ENCODE assay signal across 1 cellular context in genomic region chr20:33490023-33490933, GRCh38.
TF ChIP-seq lines count a peak whose summit lies in the region.

Gene CBFA2T2 (plus strand): TSS chr20:33490096. CDS start chr20:33490268, 172 bp downstream.

TF ChIP-seq in K562, 482 proteins besides CTCF, POLR2A, EP300 and RAD21 (continued from another document and continues in another):
- no peak for TF ChIP-seq REST (CRISPR knock-in tag; IDR thresholded peaks at IDR 0.05; ENCODE audit: low read depth)
- no peak for TF ChIP-seq ZNF174 (CRISPR knock-in tag; IDR thresholded peaks at IDR 0.05)
- TF ChIP-seq PHF8 (IDR thresholded peaks at IDR 0.05; ENCODE audit: borderline replicate concordance, low read length), result peak; percentile 73; the same call in 1 of the 2 replicates
- TF ChIP-seq MAZ (CRISPR knock-in tag; conservative IDR thresholded peaks at IDR 0.05 in 1 of 2, IDR thresholded peaks at IDR 0.05 in 1 of 2), result peak in 1 of 2 experiments; percentile 55
- peak; percentile 55 for TF ChIP-seq SAP30 (IDR thresholded peaks at IDR 0.05; ENCODE audit: borderline replicate concordance, insufficient read depth, low read depth, low read length, poor library complexity, severe bottlenecking)
- TF ChIP-seq CHD1 (IDR thresholded peaks at IDR 0.05; ENCODE audit: low read length), result peak; percentile 61
- peak; percentile 80 for TF ChIP-seq SMAD4 (CRISPR knock-in tag; conservative IDR thresholded peaks at IDR 0.05)
- no peak for TF ChIP-seq GTF2A2 (tag; IDR thresholded peaks at IDR 0.05)
- peak; percentile 84 for TF ChIP-seq CXXC5 (CRISPR knock-in tag; IDR thresholded peaks at IDR 0.05)
- no peak for TF ChIP-seq ZNF407 (IDR thresholded peaks at IDR 0.05; ENCODE audit: low read depth)
- no peak for TF ChIP-seq MCM3 (IDR thresholded peaks at IDR 0.05)
- TF ChIP-seq FUS (optimal IDR thresholded peaks at IDR 0.05; ENCODE audit: low read depth, low read length), result no peak
- no peak for TF ChIP-seq ZNF696 (CRISPR knock-in tag; conservative IDR thresholded peaks at IDR 0.05)
- peak; percentile 58; the same call in 1 of the 2 replicates for TF ChIP-seq ZBTB7A (IDR thresholded peaks at IDR 0.05; ENCODE audit: borderline replicate concordance, control insufficient read depth, low read depth, low read length)
- TF ChIP-seq MEF2A (IDR thresholded peaks at IDR 0.05; ENCODE audit: control insufficient read depth, low read depth, low read length), result no peak
- peak; percentile 69 for TF ChIP-seq ZFX (CRISPR knock-in tag; IDR thresholded peaks at IDR 0.05)
- no peak for TF ChIP-seq TCF3 (CRISPR knock-in tag; IDR thresholded peaks at IDR 0.05)
- TF ChIP-seq ZBTB9 (CRISPR knock-in tag; IDR thresholded peaks at IDR 0.05), result peak; percentile 65; the same call in 1 of the 2 replicates
- no peak for TF ChIP-seq ZNF224 (CRISPR knock-in tag; IDR thresholded peaks at IDR 0.05)
- TF ChIP-seq KLF6 (CRISPR knock-in tag; IDR thresholded peaks at IDR 0.05; ENCODE audit: borderline replicate concordance), result no peak
- no peak for TF ChIP-seq KAT8 (IDR thresholded peaks at IDR 0.05; ENCODE audit: low read depth)
- no peak for TF ChIP-seq RERE (CRISPR knock-in tag; IDR thresholded peaks at IDR 0.05; ENCODE audit: borderline replicate concordance)
- no peak for TF ChIP-seq ZNF354B (CRISPR knock-in tag; IDR thresholded peaks at IDR 0.05)
- no peak for TF ChIP-seq ZBTB33 (CRISPR knock-in tag; IDR thresholded peaks at IDR 0.05)
- TF ChIP-seq ZNF408 (CRISPR knock-in tag; IDR thresholded peaks at IDR 0.05; ENCODE audit: low read depth), result no peak
- no peak for TF ChIP-seq NR2C2 (CRISPR knock-in tag; IDR thresholded peaks at IDR 0.05)
- TF ChIP-seq NR2C2 (tag; IDR thresholded peaks at IDR 0.05), result peak; percentile 12; the same call in 1 of the 2 replicates
- no peak for TF ChIP-seq RFX5 (IDR thresholded peaks at IDR 0.05; ENCODE audit: low read depth, low read length)
- TF ChIP-seq STAT6 (CRISPR knock-in tag; IDR thresholded peaks at IDR 0.05), result no peak
- TF ChIP-seq SRSF1 (IDR thresholded peaks at IDR 0.05; ENCODE audit: low read depth, low read length), result no peak
- no peak for TF ChIP-seq ZNF184 (CRISPR knock-in tag; IDR thresholded peaks at IDR 0.05)
- no peak for TF ChIP-seq COPS2 (conservative IDR thresholded peaks at IDR 0.05)
- no peak for TF ChIP-seq ETV6 (IDR thresholded peaks at IDR 0.05; ENCODE audit: borderline replicate concordance in 1 of 2, low read depth in 2 of 2, low read length in 1 of 2)
- no peak for TF ChIP-seq ETV6 (CRISPR knock-in tag; IDR thresholded peaks at IDR 0.05; ENCODE audit: borderline replicate concordance)
- no peak for TF ChIP-seq NEUROD1 (IDR thresholded peaks at IDR 0.05; ENCODE audit: borderline replicate concordance, low read depth, low read length, partially characterized antibody)
- no peak for TF ChIP-seq HDGF (IDR thresholded peaks at IDR 0.05)
- TF ChIP-seq ZNF431 (CRISPR knock-in tag; IDR thresholded peaks at IDR 0.05), result no peak
- no peak for TF ChIP-seq NFIX (CRISPR knock-in tag; IDR thresholded peaks at IDR 0.05; ENCODE audit: low read depth)
- TF ChIP-seq ARNT (IDR thresholded peaks at IDR 0.05), result no peak
- peak; percentile 36; the same call in 1 of the 2 replicates for TF ChIP-seq GABPB1 (CRISPR knock-in tag; IDR thresholded peaks at IDR 0.05)
